In the genomic region with DNA sequence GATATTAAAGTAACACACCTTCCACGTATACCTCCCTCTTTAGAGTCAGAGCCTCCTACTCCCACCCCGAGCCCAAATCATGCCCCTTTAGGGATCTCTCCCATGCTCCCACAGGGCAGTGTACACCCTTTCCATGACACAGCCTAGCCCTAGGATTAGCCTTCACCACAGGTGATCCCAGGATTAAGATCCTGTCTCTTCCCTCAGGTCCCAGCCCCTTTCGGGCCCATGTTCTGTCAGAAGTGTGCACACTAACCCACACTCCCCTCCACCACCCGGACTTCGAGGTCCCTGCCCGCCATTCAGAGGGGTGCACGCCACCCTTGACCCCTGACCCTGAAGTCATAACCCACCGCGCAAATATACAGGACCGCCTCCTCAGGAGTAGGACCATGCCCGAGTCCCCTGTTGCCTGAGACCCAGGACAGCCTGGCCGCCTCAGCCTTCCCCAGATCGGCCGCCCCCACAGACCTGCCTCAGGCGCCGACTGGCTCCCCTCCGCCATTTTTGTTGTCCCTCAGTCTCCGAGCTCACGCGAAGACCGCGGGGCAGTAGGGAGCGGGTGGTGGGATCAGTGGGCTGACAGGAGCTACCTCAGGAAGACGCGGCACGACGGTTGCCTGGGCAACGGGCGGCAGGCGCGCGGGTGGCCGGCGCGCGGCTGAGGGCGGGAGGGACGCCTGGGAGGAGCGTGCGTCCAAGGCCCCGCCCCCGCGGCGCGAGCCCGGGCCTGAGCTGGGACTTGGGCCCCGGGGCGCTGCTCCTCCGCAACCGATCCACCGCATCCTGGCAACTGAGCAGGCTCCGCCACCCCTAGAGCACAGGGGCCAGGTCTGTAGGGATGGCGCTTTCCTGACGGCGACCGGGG, we compare ENCODE assay signal across 8 cellular contexts. TPM values are rescaled to one million over a fixed set of nuclear protein-coding genes. Genes with fewer than 3 reads are reported as not detected.
A peak's percentile ranks its signal among the peaks of the same experiment; 100 is the strongest.
DNase-seq lines count a peak whose midpoint lies in the region; ATAC-seq, FAIRE-seq and TF ChIP-seq lines count a peak whose summit lies in the region.

A gene (minus strand): TSS at position 663 of the 868 bp plus-strand sequence.

- peak within 1 kb of the TSS in 1 of 4 donors; percentile 14 for H3K27ac ChIP-seq in pancreas

- no peaks in the 10 kb centered on the region for H3K36me3 ChIP-seq in MG63
- H3K36me3 ChIP-seq in pancreas = no peaks in the 10 kb centered on the region

- CTCF ChIA-PET in activated CD8-positive, alpha-beta T cell treated with anti-CD3 and anti-CD28 coated beads, Interleukin-2, amount 10 ng/mL, durations not matched to agents 7 days and 5 days (lab: Charles Lee) = interaction anchor here (0.9 kb wide), 1 partner anchor 249 kb away, joined by 3 read pairs; no protein-coding TSS in a partner anchor

- no peak for FAIRE-seq in pancreas (lab: Jason Lieb, UNC)

- H3K27me3 ChIP-seq in MG63 (peaks cover 5% of the 10 kb centered on the region; the same call in 1 of the 2 replicates), pancreas (no peaks in the 10 kb centered on the region)

- no peaks in the 10 kb centered on the region for H3K4me1 Mint-ChIP-seq in activated CD8-positive, alpha-beta T cell treated with anti-CD3 and anti-CD28 coated beads, Interleukin-2, amount 10 ng/mL, durations not matched to agents 7 days and 5 days (ENCODE audit: low read depth)

- H3K4me1 ChIP-seq in pancreas = no peaks in the 10 kb centered on the region

- TF ChIP-seq CTCF in pancreas (IDR thresholded peaks at IDR 0.05) = no peak

- intact Hi-C loops in head of caudate nucleus (cut with DNase I) (no loop called here), pancreas (cut with DNase I) (no loop called here)

- no peaks in the 10 kb centered on the region for H3K9me3 ChIP-seq in MG63
- no peaks in the 10 kb centered on the region for H3K9me3 ChIP-seq in pancreas

- 4 to 6% methylated on average over 39 to 56 of the region's 56 CpGs for WGBS in pancreas, 2 donors

- POLR2A ChIA-PET in activated CD8-positive, alpha-beta T cell treated with anti-CD3 and anti-CD28 coated beads, Interleukin-2, amount 10 ng/mL, durations not matched to agents 7 days and 5 days (lab: Charles Lee) = no interaction called here

- peak within 1 kb of the TSS; percentile 23 for H3K4me3 Mint-ChIP-seq in activated CD8-positive, alpha-beta T cell treated with anti-CD3 and anti-CD28 coated beads, Interleukin-2, amount 10 ng/mL, durations not matched to agents 7 days and 5 days

- H3K4me3 ChIP-seq in MG63 (peak within 1 kb of the TSS; percentile 42), pancreas (peak within 1 kb of the TSS; percentile 48 to 67 (median 52))

- peaks cover 8% of the 10 kb centered on the region for H3K27me3 Mint-ChIP-seq in activated CD8-positive, alpha-beta T cell treated with anti-CD3 and anti-CD28 coated beads, Interleukin-2, amount 10 ng/mL, durations not matched to agents 7 days and 5 days (ENCODE audit: low read depth)

- DNase-seq in DMS 273 (lab: John Stamatoyannopoulos, UW; ENCODE audit: unreplicated experiment) (peak; percentile 95), MG63 (peak; percentile 49), head of caudate nucleus (peak; percentile 11 to 83 (median 67)), pancreas (peak; percentile 58 to 89 (median 76))
- no peak for DNase-seq in activated CD8-positive, alpha-beta T cell treated with anti-CD3 and anti-CD28 coated beads, Interleukin-2, amount 10 ng/mL, durations not matched to agents 7 days and 5 days
- DNase-seq in stimulated activated naive CD4-positive, alpha-beta T cell treated with Interleukin-2 at 50 U/mL for 16 hours (lab: John Stamatoyannopoulos, UW) = no peak
- no peak for DNase-seq in NK-92 treated with Interleukin-12 subunit alpha and Interleukin-12 subunit beta, amount 100 ng/mL, for 24 hours (lab: John Stamatoyannopoulos, UW)

- H3K27ac Mint-ChIP-seq in activated CD8-positive, alpha-beta T cell treated with anti-CD3 and anti-CD28 coated beads, Interleukin-2, amount 10 ng/mL, durations not matched to agents 7 days and 5 days = no peak within 1 kb of the TSS

- no peaks in the 10 kb centered on the region for H3K36me3 Mint-ChIP-seq in activated CD8-positive, alpha-beta T cell treated with anti-CD3 and anti-CD28 coated beads, Interleukin-2, amount 10 ng/mL, durations not matched to agents 7 days and 5 days (ENCODE audit: low read depth)

- no peaks in the 10 kb centered on the region for H3K9me3 Mint-ChIP-seq in activated CD8-positive, alpha-beta T cell treated with anti-CD3 and anti-CD28 coated beads, Interleukin-2, amount 10 ng/mL, durations not matched to agents 7 days and 5 days (ENCODE audit: insufficient read depth)

- peak; percentile 60 for ATAC-seq in activated CD8-positive, alpha-beta T cell treated with anti-CD3 and anti-CD28 coated beads, Interleukin-2, amount 10 ng/mL, durations not matched to agents 7 days and 5 days
- ATAC-seq in pancreas = peak; percentile 98 to 100 (median 99)
- ATAC-seq in HG02763 (IDR thresholded peaks at IDR 0.05; ENCODE audit: unreplicated experiment) = no peak

RNA-seq across cellular contexts. Expression of the gene that starts here (rescaled TPM):
- not detected in 2 replicates for total RNA-seq in MG63 (2014; rRNA removed; shearing (Covaris generic); ENCODE audit: low replicate concordance)
- total RNA-seq in activated CD8-positive, alpha-beta T cell treated with anti-CD3 and anti-CD28 coated beads, Interleukin-2, amount 10 ng/mL, durations not matched to agents 7 days and 5 days = not detected
- total RNA-seq in pancreas = 1 to 10 TPM in 2 of 6 donors, under 1 TPM in 4; 0.37 to 1.2 (median 0.64) TPM
- under 1 TPM; 0.15 to 0.59 TPM for polyA plus RNA-seq in pancreas

Comparison
In these comparisons a context has a peak if more than half of its experiments do, and no peak if none do; other contexts are left out.
1. Peak in DNase-seq and H3K4me3 ChIP-seq in MG63; RNA of the gene not detected or under 1 TPM.
2. Peak in ATAC-seq in activated CD8-positive, alpha-beta T cell treated with anti-CD3 and anti-CD28 coated beads, Interleukin-2, amount 10 ng/mL, durations not matched to agents 7 days and 5 days; RNA of the gene not detected or under 1 TPM.
3. DNase-seq: peak in DMS 273 (single experiment), head of caudate nucleus (42 of 42) and pancreas (6 of 6); none in activated CD8-positive, alpha-beta T cell treated with anti-CD3 and anti-CD28 coated beads, Interleukin-2, amount 10 ng/mL, durations not matched to agents 7 days and 5 days (single experiment), stimulated activated naive CD4-positive, alpha-beta T cell treated with Interleukin-2 at 50 U/mL for 16 hours (single experiment) and NK-92 treated with Interleukin-12 subunit alpha and Interleukin-12 subunit beta, amount 100 ng/mL, for 24 hours (single experiment).